8 cellular contexts compared by ENCODE assay signal in genomic region chr15:82849556-82850241, GRCh38. TPM values are rescaled to one million over a fixed set of nuclear protein-coding genes. Genes with fewer than 3 reads are reported as not detected.
DNase-seq lines count a peak whose midpoint lies in the region; ATAC-seq and TF ChIP-seq lines count a peak whose summit lies in the region.

No MANE protein-coding gene starts in this region.

- no peaks in the 10 kb centered on the region for H3F3A ChIP-seq in Loucy (ENCODE audit: low read depth)

- H3K27ac ChIP-seq in A673 (ENCODE audit: low read depth, low read length, poor library complexity, severe bottlenecking), result no peak overlapping the region
- H3K27ac ChIP-seq in mammary epithelial cell (ENCODE audit: insufficient read depth, low read depth, low read length), result no peak overlapping the region

- no peaks in the 10 kb centered on the region for H3K27me3 ChIP-seq in A673 (replicated peaks; ENCODE audit: insufficient read depth, low read depth, low read length, poor library complexity)
- no peaks in the 10 kb centered on the region for H3K27me3 ChIP-seq in Loucy (ENCODE audit: insufficient read depth, low read length, poor library complexity, severe bottlenecking)
- H3K27me3 ChIP-seq in mammary epithelial cell (ENCODE audit: insufficient read depth, low read length), result no peaks in the 10 kb centered on the region

- H3K79me2 ChIP-seq in Loucy (ENCODE audit: insufficient read depth, low read length), result no peaks in the 10 kb centered on the region
- H3K79me2 ChIP-seq in mammary epithelial cell (ENCODE audit: insufficient read depth, low read length), result no peaks in the 10 kb centered on the region

- H4K20me1 ChIP-seq in Loucy (ENCODE audit: insufficient read depth, low read length, poor library complexity, severe bottlenecking) (no peaks in the 10 kb centered on the region), mammary epithelial cell (ENCODE audit: insufficient read depth, low read length) (no peaks in the 10 kb centered on the region)

- TF ChIP-seq CTCF in A673 (conservative IDR thresholded peaks at IDR 0.05; ENCODE audit: low read depth, low read length) (peak; percentile 82), GM12875 (IDR thresholded peaks at IDR 0.05; ENCODE audit: borderline replicate concordance, insufficient read depth, low read depth, low read length) (peak; percentile 74), Loucy (conservative IDR thresholded peaks at IDR 0.05; ENCODE audit: low read length) (peak; percentile 78), mammary epithelial cell (conservative IDR thresholded peaks at IDR 0.05 in 1 of 2, IDR thresholded peaks at IDR 0.05 in 1 of 2; ENCODE audit: extremely low read depth in 1 of 2, insufficient read depth in 1 of 2, low read depth in 1 of 2, low read length in 2 of 2) (peak; percentile 50 to 66)

- intact Hi-C loops in A673 (cut with micrococcal nuclease; ENCODE audit: unreplicated experiment), result loop anchor here (1.0 to 5.0 kb wide), 2 partner anchors 138 to 151 kb away; partner anchors contain the start of gene RAMAC
- intact Hi-C loops in mammary epithelial cell (cut with micrococcal nuclease), result loop anchor here (1.0 kb wide), 2 partner anchors 137 to 151 kb away; partner anchors contain the start of gene RAMAC

- dilution Hi-C loops in mammary epithelial cell (cut with HindIII; ENCODE audit: low sequenced_read_pairs), result loop anchor here (5.0 kb wide), 4 partner anchors 33 to 97 kb away; partner anchors contain the start of genes FSD2 and WHAMM

- H3K4me2 ChIP-seq in Loucy (ENCODE audit: low read depth, low read length, poor library complexity, severe bottlenecking), result peak overlapping the region; percentile 22
- H3K4me2 ChIP-seq in mammary epithelial cell (ENCODE audit: insufficient read depth, low read depth, low read length), result no peak overlapping the region

- no peaks in the 10 kb centered on the region for H3K36me3 ChIP-seq in A673 (ENCODE audit: insufficient read depth, low read length, poor library complexity, severe bottlenecking)
- H3K36me3 ChIP-seq in Loucy (ENCODE audit: insufficient read depth, low read length), result no peaks in the 10 kb centered on the region
- no peaks in the 10 kb centered on the region for H3K36me3 ChIP-seq in mammary epithelial cell (ENCODE audit: insufficient read depth, low read length)

- no peak for ATAC-seq in GM18873 (IDR thresholded peaks at IDR 0.05; ENCODE audit: low FRiP score, unreplicated experiment)

- 85% methylated on average over 19 of the region's 20 CpGs for WGBS in mammary epithelial cell (ENCODE audit: low coverage, missing lambda C conversion rate)

- CTCF ChIA-PET in A673 (lab: Charles Lee), result interaction anchor here (0.6 to 1.0 kb wide), 3 partner anchors 26 to 270 kb away, joined by 4 to 6 read pairs (median 5); no protein-coding TSS in a partner anchor
- CTCF ChIA-PET in mammary epithelial cell (lab: Charles Lee; ENCODE audit: low non-redundant PET), result interaction anchor here (0.6 kb wide), 2 partner anchors 143 to 154 kb away, joined by 5 to 10 read pairs; no protein-coding TSS in a partner anchor

- BruUV-seq in A673 (replicated peaks; lab: Mats Ljungman, UMichigan) (no TSS peak), mammary epithelial cell (replicated peaks; lab: Mats Ljungman, UMichigan) (no TSS peak)

- H3K4me1 ChIP-seq in A673 (ENCODE audit: insufficient read depth, low read length, poor library complexity, severe bottlenecking), result peaks cover 18% of the 10 kb centered on the region
- peaks cover 3% of the 10 kb centered on the region for H3K4me1 ChIP-seq in Loucy (ENCODE audit: insufficient read depth, low read length, poor library complexity, severe bottlenecking)
- peaks cover 2% of the 10 kb centered on the region for H3K4me1 ChIP-seq in mammary epithelial cell (ENCODE audit: insufficient read depth, low read length)

- peak; percentile 85 for DNase-seq in A673 (ENCODE audit: low spot score)
- DNase-seq in SKM-1 treated with dmso at 0.1 percent for 144 hours (lab: John Stamatoyannopoulos, UW; ENCODE audit: unreplicated experiment), result peak; percentile 65
- DNase-seq in mammary epithelial cell, result peak; percentile 42
- DNase-seq in inferior parietal cortex (ENCODE audit: extremely low spot score), result peak; percentile 77
- peak; percentile 28 for DNase-seq in smooth muscle cell of the brain vasculature (ENCODE audit: low read depth, low spot score)

- no peaks in the 10 kb centered on the region for H3K9me2 ChIP-seq in Loucy (replicated peaks; ENCODE audit: low read depth, low read length)

- peak overlapping the region; percentile 88 for H2AFZ ChIP-seq in Loucy (ENCODE audit: low read length)
- no peak overlapping the region for H2AFZ ChIP-seq in mammary epithelial cell (ENCODE audit: low read depth, low read length)

- no peak overlapping the region for H3K9ac ChIP-seq in Loucy (ENCODE audit: low read depth, low read length, poor library complexity, severe bottlenecking)
- no peak overlapping the region for H3K9ac ChIP-seq in mammary epithelial cell (ENCODE audit: insufficient read depth, low read length)

- H3K9me3 ChIP-seq in A673 (ENCODE audit: low read depth, low read length, poor library complexity, severe bottlenecking) (no peaks in the 10 kb centered on the region), Loucy (ENCODE audit: insufficient read depth, low read depth, low read length) (no peaks in the 10 kb centered on the region), mammary epithelial cell (replicated peaks; ENCODE audit: insufficient read depth, low read length) (no peaks in the 10 kb centered on the region)

- POLR2A ChIA-PET in A673 (lab: Charles Lee; ENCODE audit: low non-redundant PET), result no interaction called here

- H3K4me3 ChIP-seq in A673 (ENCODE audit: low read depth, low read length, poor library complexity, severe bottlenecking) (no peak overlapping the region), GM12875 (ENCODE audit: low read depth, low read length) (no peak overlapping the region), Loucy (ENCODE audit: low read length, poor library complexity, severe bottlenecking) (no peak overlapping the region), mammary epithelial cell (replicated peaks in 1 of 3; ENCODE audit: insufficient read depth in 1 of 3, low read depth in 2 of 3, low read length in 3 of 3) (no peak overlapping the region)

- in situ Hi-C loops in mammary epithelial cell (cut with MboI; ENCODE audit: low sequenced_read_pairs in 2 of 2), result loop anchor here (5.0 to 10.0 kb wide), 2 partner anchors 138 to 155 kb away; partner anchors contain the start of gene RAMAC (in 1 of the 2)

RNA-seq across cellular contexts. Expression of gene WHAMM, which starts 40.3 kb away (rescaled TPM):
- total RNA-seq in A673 (2021) (5.1 and 5.4 TPM in 2 replicates), mammary epithelial cell (1 to 10 TPM; 7.3 to 8.6 TPM)
- polyA plus RNA-seq in mammary epithelial cell, result 4.3 TPM
- 5.4 TPM for polyA minus RNA-seq in mammary epithelial cell

RNA-seq across cellular contexts. Expression of gene FSD2, which starts 43.8 kb away (rescaled TPM):
- total RNA-seq in A673 (2021) (not detected in 2 replicates), mammary epithelial cell (under 1 TPM in 1 of 2 donors, not detected in 1; under 0.01 TPM)
- polyA plus RNA-seq in mammary epithelial cell, result not detected
- polyA minus RNA-seq in mammary epithelial cell, result not detected

Comparison
In these comparisons a context has a peak if more than half of its experiments do, and no peak if none do; other contexts are left out.
1. DNase-seq: peak in every context shown above with its lines; median percentile 85 in A673; 77 in inferior parietal cortex; 65 in SKM-1 treated with dmso at 0.1 percent for 144 hours; 42 in mammary epithelial cell; 28 in smooth muscle cell of the brain vasculature.